9 cellular contexts compared by ENCODE assay signal in the genomic region with DNA sequence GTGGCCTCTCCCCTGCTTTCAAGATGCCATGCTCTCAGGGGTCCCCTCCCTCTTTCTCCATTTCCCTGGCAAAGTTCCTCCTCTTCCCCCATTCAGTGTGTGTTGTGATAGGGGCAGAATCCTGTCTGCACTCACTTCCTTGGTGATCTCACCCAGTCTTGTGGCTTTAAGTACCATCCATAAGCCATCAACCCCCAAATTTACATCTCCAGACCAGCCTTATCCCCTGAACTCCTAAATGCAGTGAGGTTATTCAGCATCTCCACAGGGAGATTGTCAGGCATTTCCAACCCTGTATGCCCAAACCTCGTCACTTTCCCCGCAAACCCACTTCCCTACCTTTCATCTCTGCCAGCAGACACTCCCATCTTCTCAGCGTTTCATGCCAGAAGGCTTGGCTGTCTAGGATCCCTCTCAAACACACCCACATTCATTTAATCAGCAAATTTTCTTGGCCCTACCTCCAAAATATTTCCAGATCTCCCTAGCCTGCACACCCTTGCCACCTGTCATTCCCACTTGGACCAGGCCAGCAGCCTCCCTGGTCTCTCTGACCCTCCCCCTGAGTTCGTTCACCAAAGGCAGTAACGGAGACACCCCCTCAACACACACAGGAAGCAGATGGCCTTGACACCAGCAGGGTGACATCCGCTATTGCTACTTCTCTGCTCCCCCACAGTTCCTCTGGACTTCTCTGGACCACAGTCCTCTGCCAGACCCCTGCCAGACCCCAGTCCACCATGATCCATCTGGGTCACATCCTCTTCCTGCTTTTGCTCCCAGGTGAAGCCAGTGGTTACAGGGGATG. TPM values are rescaled to one million over a fixed set of nuclear protein-coding genes. Genes with fewer than 3 reads are reported as not detected.
DNase-seq lines count a peak whose midpoint lies in the region; ATAC-seq, FAIRE-seq and TF ChIP-seq lines count a peak whose summit lies in the region.
"Had no signal": no experiment of that assay in that cellular context is flagged by ENCODE, and none has a peak within 500 bp of the region (broad histone marks: within the 10 kb centered on the region; RNA-seq: fewer than 3 reads in every experiment).

A gene with protein sequence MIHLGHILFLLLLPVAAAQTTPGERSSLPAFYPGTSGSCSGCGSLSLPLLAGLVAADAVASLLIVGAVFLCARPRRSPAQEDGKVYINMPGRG (plus strand): TSS at position 676 of the 808 bp plus-strand sequence. CDS start 65 bp downstream, at position 741.

- TF ChIP-seq CTCF in Peyer's patch (IDR thresholded peaks at IDR 0.05) = no peak
- no peak for TF ChIP-seq CTCF in GM12878 (IDR thresholded peaks at IDR 0.05 in 2 of 3, conservative IDR thresholded peaks at IDR 0.05 in 1 of 3; ENCODE audit: control insufficient read depth in 2 of 3, extremely low read depth in 1 of 3, insufficient read depth in 1 of 3, low read depth in 3 of 3, low read length in 3 of 3)
- TF ChIP-seq CTCF in lung (IDR thresholded peaks at IDR 0.05; ENCODE audit: control extremely low read depth, extremely low read depth) = no peak

- TF ChIP-seq POLR2A in Peyer's patch (IDR thresholded peaks at IDR 0.05) (peak; percentile 14 to 15), GM12878 (IDR thresholded peaks at IDR 0.05; ENCODE audit: low read depth, low read length) (peak; percentile 70)

- H3K79me2 ChIP-seq in GM12878 (ENCODE audit: control insufficient read depth, insufficient read depth, low read length) = peaks cover 34% of the 10 kb centered on the region

- peak within 1 kb of the TSS; percentile 82 for H3K9ac ChIP-seq in GM12878 (ENCODE audit: control insufficient read depth, insufficient read depth, low read length)

- peaks cover 0 to under 1% (median 0%) of the 10 kb centered on the region in 3 donors for H3K36me3 ChIP-seq in Peyer's patch
- peaks cover 0 to 2% of the 10 kb centered on the region in 2 experiments; a peak in 3 of 4 replicates for H3K36me3 ChIP-seq in GM12878 (ENCODE audit: control insufficient read depth in 2 of 2, insufficient read depth in 2 of 2, low read length in 1 of 2)
- peaks cover 0 to 4% of the 10 kb centered on the region in 2 donors for H3K36me3 ChIP-seq in lung (ENCODE audit: control insufficient read depth in 2 of 2, insufficient read depth in 2 of 2, low read length in 2 of 2)

- H3K4me2 ChIP-seq in GM12878 (ENCODE audit: control insufficient read depth, insufficient read depth) = peak within 1 kb of the TSS; percentile 98

- H3K9me3 Mint-ChIP-seq in activated CD4-positive, alpha-beta T cell treated with anti-CD3 and anti-CD28 coated beads for 36 hours (ENCODE audit: low read depth) = no peaks in the 10 kb centered on the region

- peak; percentile 56 for DNase-seq in activated CD4-positive, alpha-beta T cell treated with anti-CD3 and anti-CD28 coated beads for 36 hours
- no peak for DNase-seq in activated CD4-positive, alpha-beta T cell treated with anti-CD3 and anti-CD28 coated beads, Interleukin-2, amount 50 U/mL, for 4 hours
- DNase-seq in Peyer's patch = peak in 2 of 3 donors; percentile 71 to 76
- no peak for DNase-seq in GM12878 (ENCODE audit: low read depth, low spot score)
- no peak for DNase-seq in lung (ENCODE audit: low spot score)

- H3K9me3 ChIP-seq in Peyer's patch (no peaks in the 10 kb centered on the region), GM12878 (replicated peaks; ENCODE audit: control insufficient read depth, insufficient read depth, low read length) (no peaks in the 10 kb centered on the region), lung (ENCODE audit: control insufficient read depth in 2 of 2, insufficient read depth in 1 of 2, low read length in 1 of 2) (no peaks in the 10 kb centered on the region)

- peaks cover 0 to 31% (median 18%) of the 10 kb centered on the region in 4 donors for H3K4me1 ChIP-seq in Peyer's patch
- H3K4me1 ChIP-seq in GM12878 (ENCODE audit: control insufficient read depth, insufficient read depth, low read length) = peaks cover 34% of the 10 kb centered on the region
- peaks cover 0 to 12% of the 10 kb centered on the region in 2 donors for H3K4me1 ChIP-seq in lung (ENCODE audit: control insufficient read depth in 2 of 2, insufficient read depth in 2 of 2, low read length in 2 of 2)

- ATAC-seq in activated CD4-positive, alpha-beta T cell treated with anti-CD3 and anti-CD28 coated beads for 36 hours = peak; percentile 23
- ATAC-seq in GM12878 = peak; percentile 17
- no peak for ATAC-seq in lung (ENCODE audit: insufficient read depth, low FRiP score)
- no peak for ATAC-seq in GM19463 (IDR thresholded peaks at IDR 0.05; ENCODE audit: unreplicated experiment)
- ATAC-seq in GM18909 (IDR thresholded peaks at IDR 0.05; ENCODE audit: poor library complexity, unreplicated experiment) = no peak
- no peak for ATAC-seq in GM21723 (IDR thresholded peaks at IDR 0.05; ENCODE audit: unreplicated experiment)

- 1% methylated on average over 6 of the region's 6 CpGs for WGBS in GM12878 (ENCODE audit: insufficient coverage, insufficient replicate concordance, low lambda C conversion rate, missing lambda C conversion rate)
- WGBS in lung, 2 donors = 13 to 38% methylated on average over 6 of the region's 6 CpGs

- RAD21 ChIA-PET in GM12878 (lab: Charles Lee; ENCODE audit: unreplicated experiment) = interaction anchor here (1.6 to 4.9 kb wide), 2 partner anchors 28 to 29 kb away, joined by 12 to 37 read pairs; no protein-coding TSS in a partner anchor

- SMC1A ChIA-PET in GM12878 (lab: Charles Lee; ENCODE audit: uncharacterized antibody, unreplicated experiment) = interaction anchor here (1.9 to 2.2 kb wide), 2 partner anchors 10 to 29 kb away, joined by 4 to 7 read pairs; no protein-coding TSS in a partner anchor

- peak within 1 kb of the TSS; percentile 81 to 96 (median 94) for H3K27ac ChIP-seq in Peyer's patch
- H3K27ac ChIP-seq in GM12878 (ENCODE audit: control insufficient read depth, insufficient read depth) = peak within 1 kb of the TSS; percentile 96
- H3K27ac ChIP-seq in lung (ENCODE audit: low read depth in 1 of 2, low read length in 1 of 2) = peak within 1 kb of the TSS in 1 of 2 donors; percentile 85

- peak within 1 kb of the TSS; percentile 95 for H3K27ac Mint-ChIP-seq in activated CD4-positive, alpha-beta T cell treated with anti-CD3 and anti-CD28 coated beads for 36 hours

- CTCF ChIA-PET in activated CD4-positive, alpha-beta T cell treated with anti-CD3 and anti-CD28 coated beads for 36 hours (lab: Charles Lee) = interaction anchor here (0.6 to 0.8 kb wide), 2 partner anchors 45 to 260 kb away, joined by 3 read pairs; no protein-coding TSS in a partner anchor
- CTCF ChIA-PET in GM12878 (lab: Yijun Ruan, JAX) = interaction anchor here (3.1 kb wide), 1 partner anchor 28 kb away, joined by 13 read pairs; no protein-coding TSS in a partner anchor

- in situ Hi-C loops in GM12878 (cut with MboI) = loop anchor here (10.0 kb wide), 1 partner anchor 567 kb away; no protein-coding TSS in a partner anchor

- peak within 1 kb of the TSS; percentile 27 to 46 (median 39) for H3K4me3 ChIP-seq in Peyer's patch
- peak within 1 kb of the TSS; percentile 96 for H3K4me3 ChIP-seq in GM12878
- H3K4me3 ChIP-seq in lung = no peak within 1 kb of the TSS

- H2AFZ ChIP-seq in GM12878 (ENCODE audit: control insufficient read depth, low read depth, low read length) = peak within 1 kb of the TSS; percentile 51

- peak within 1 kb of the TSS; percentile 75 for H3K4me3 Mint-ChIP-seq in activated CD4-positive, alpha-beta T cell treated with anti-CD3 and anti-CD28 coated beads for 36 hours

- H4K20me1 ChIP-seq in GM12878 (ENCODE audit: control insufficient read depth, insufficient read depth) = no peaks in the 10 kb centered on the region

- H3K27me3 Mint-ChIP-seq in activated CD4-positive, alpha-beta T cell treated with anti-CD3 and anti-CD28 coated beads for 36 hours = no peaks in the 10 kb centered on the region

- no peak for TF ChIP-seq EP300 in GM12878 (IDR thresholded peaks at IDR 0.05; ENCODE audit: borderline replicate concordance in 1 of 2, control insufficient read depth in 1 of 2, low read depth in 2 of 2, low read length in 2 of 2)

- FAIRE-seq in GM12878 (lab: Jason Lieb, UNC) = peak; percentile 38

- intact Hi-C loops in activated CD4-positive, alpha-beta T cell treated with anti-CD3 and anti-CD28 coated beads for 36 hours (cut with DNase I, micrococcal nuclease) = no loop called here
- intact Hi-C loops in GM12878 (cut with micrococcal nuclease; ENCODE audit: unreplicated experiment) = loop anchor here (5.0 kb wide), 1 partner anchor 190 kb away; no protein-coding TSS in a partner anchor

- POLR2A ChIA-PET in activated CD4-positive, alpha-beta T cell treated with anti-CD3 and anti-CD28 coated beads for 36 hours (lab: Charles Lee) = no interaction called here
- POLR2A ChIA-PET in GM12878 (lab: Charles Lee) = interaction anchor here (1.2 to 2.4 kb wide), 5 partner anchors 11 to 29 kb away, joined by 4 to 22 read pairs (median 11); no protein-coding TSS in a partner anchor

- no TSS peak for BruUV-seq in GM12878 (replicated peaks; lab: Mats Ljungman, UMichigan)

- no peaks in the 10 kb centered on the region for H3K27me3 ChIP-seq in Peyer's patch
- no peaks in the 10 kb centered on the region for H3K27me3 ChIP-seq in GM12878 (replicated peaks in 1 of 2; ENCODE audit: control insufficient read depth in 2 of 2, insufficient read depth in 2 of 2, low read length in 1 of 2)
- H3K27me3 ChIP-seq in lung (ENCODE audit: control insufficient read depth, insufficient read depth) = no peaks in the 10 kb centered on the region

- peaks cover 56% of the 10 kb centered on the region for H3K4me1 Mint-ChIP-seq in activated CD4-positive, alpha-beta T cell treated with anti-CD3 and anti-CD28 coated beads for 36 hours

- no peak for TF ChIP-seq RAD21 in GM12878 (IDR thresholded peaks at IDR 0.05; ENCODE audit: insufficient read depth, low read depth, low read length)

- peaks cover 26% of the 10 kb centered on the region for H3K36me3 Mint-ChIP-seq in activated CD4-positive, alpha-beta T cell treated with anti-CD3 and anti-CD28 coated beads for 36 hours (ENCODE audit: low read depth)

RNA-seq across cellular contexts. Expression of the gene that starts here (rescaled TPM):
- total RNA-seq in activated CD4-positive, alpha-beta T cell treated with anti-CD3 and anti-CD28 coated beads for 36 hours = 10 to 100 TPM; 27.0 to 32.7 TPM
- 1 to 10 TPM in 1 of 4 donors, not detected in 3; 9.7 TPM for total RNA-seq in Peyer's patch
- 2.4 and 3.4 TPM in 2 replicates for total RNA-seq in GM12878 (2013; cell fraction: nucleolus; rRNA removed)
- total RNA-seq in GM12878 (2014; rRNA removed) = 27.3 and 33.3 TPM in 2 replicates
- 25.5 and 26.1 TPM in 2 replicates for total RNA-seq in GM12878 (2014; rRNA removed; fragmentation: Illumina TruSeq; extraction: Trizol)
- total RNA-seq in GM12878 (2021) = 28.6 and 30.7 TPM in 2 replicates
- polyA plus RNA-seq in GM12878 (2011; ENCODE audit: low read depth) = 203 TPM
- 9.8 and 13.3 TPM in 2 replicates for polyA plus RNA-seq in GM12878 (2011; rRNA removed)
- polyA plus RNA-seq in GM12878 (2011; cell fraction: cytosol; rRNA removed) = 33.0 and 45.1 TPM in 2 replicates
- polyA plus RNA-seq in GM12878 (2011; cell fraction: nucleus; rRNA removed) = 9.7 and 15.3 TPM in 2 replicates
- polyA plus RNA-seq in GM12878 (2012) = 51.7 and 80.9 TPM in 2 replicates
- 3.0 and 7.5 TPM in 2 replicates for polyA plus RNA-seq in GM12878 (2014; fragmentation: Illumina TruSeq; extraction: Trizol)
- polyA plus RNA-seq in GM12878 (2014; fragmentation: Nextera tagmentation; extraction: Ambion mirVana) = 10 to 100 TPM; 34.0 to 40.4 TPM
- 79.6 and 82.0 TPM in 2 replicates for polyA plus RNA-seq in GM12878 (2014; rRNA removed)
- 10 to 100 TPM; 41.9 to 48.2 TPM for polyA plus RNA-seq in GM12878 (2016; fragmentation: Nextera tagmentation; extraction: Ambion mirVana)
- 23.0 and 67.9 TPM in 2 replicates for polyA minus RNA-seq in GM12878 (2011; rRNA and poly(A)+ RNA removed)
- 10.2 and 17.3 TPM in 2 replicates for polyA minus RNA-seq in GM12878 (2011; cell fraction: cytosol; rRNA and poly(A)+ RNA removed)
- polyA minus RNA-seq in GM12878 (2011; cell fraction: nucleus; rRNA and poly(A)+ RNA removed) = 3.0 and 7.3 TPM in 2 replicates
- 10 to 100 TPM in 1 of 2 donors, 1 to 10 TPM in 1; 5.4 to 33.2 TPM for total RNA-seq in lung
- 100 to 1,000 TPM in 1 of 2 donors, 10 to 100 TPM in 1; 89.1 to 118 TPM for polyA plus RNA-seq in lung
- total RNA-seq: myocyte had no signal

Comparison
In these comparisons a context has a peak if more than half of its experiments do, and no peak if none do; other contexts are left out.
1. DNase-seq: peak in activated CD4-positive, alpha-beta T cell treated with anti-CD3 and anti-CD28 coated beads for 36 hours (single experiment) and Peyer's patch (2 of 3); none in activated CD4-positive, alpha-beta T cell treated with anti-CD3 and anti-CD28 coated beads, Interleukin-2, amount 50 U/mL, for 4 hours (0 of 2), GM12878 (single experiment) and lung (single experiment).
2. ATAC-seq: peak in activated CD4-positive, alpha-beta T cell treated with anti-CD3 and anti-CD28 coated beads for 36 hours (single experiment) and GM12878 (single experiment); none in lung (single experiment), GM19463 (single experiment), GM18909 (single experiment) and GM21723 (single experiment).